In genomic region chr1:85328713-85329376, GRCh38 we compare ENCODE assay signal across 9 cellular contexts. TPM values are rescaled to one million over a fixed set of nuclear protein-coding genes. Genes with fewer than 3 reads are reported as not detected.
A peak's percentile ranks its signal among the peaks of the same experiment; 100 is the strongest.
DNase-seq lines count a peak whose midpoint lies in the region; ATAC-seq and TF ChIP-seq lines count a peak whose summit lies in the region.
"Had no signal": no experiment of that assay in that cellular context is flagged by ENCODE, and none has a peak within 500 bp of the region (broad histone marks: within the 10 kb centered on the region; RNA-seq: fewer than 3 reads in every experiment).

No MANE protein-coding gene starts in this region.

- H4K20me1 ChIP-seq in PC-3 (ENCODE audit: low read length): no peaks in the 10 kb centered on the region

- no peak overlapping the region for H2AFZ ChIP-seq in PC-3 (ENCODE audit: low read length)

- TF ChIP-seq CTCF in PC-3 (conservative IDR thresholded peaks at IDR 0.05; ENCODE audit: low read depth, low read length) (no peak), neural crest cell (conservative IDR thresholded peaks at IDR 0.05) (no peak)

- H3K4me3 ChIP-seq in PC-3 (ENCODE audit: low read length): no peak overlapping the region

- peak overlapping the region; percentile 90 for H3K27ac ChIP-seq in PC-3 (ENCODE audit: low read length)

- H3K9me2 ChIP-seq in PC-3 (replicated peaks; ENCODE audit: low read length): no peaks in the 10 kb centered on the region

- peak overlapping the region; percentile 24 for H3K27ac Mint-ChIP-seq in neural crest cell (ENCODE audit: unreplicated experiment)
- no peak overlapping the region for H3K27ac Mint-ChIP-seq in stimulated activated naive CD8-positive, alpha-beta T cell treated with anti-CD3 and anti-CD28 coated beads, Interleukin-15, amount 100 ng/mL, for 72 hours

- DNase-seq in AG20443 (ENCODE audit: low spot score) (peak; percentile 85), PC-3 (peak; percentile 99), fibroblast of gingiva (ENCODE audit: low read depth) (peak; percentile 85), neural crest cell (ENCODE audit: low read depth, low spot score) (no peak), NCI-H1436 (lab: John Stamatoyannopoulos, UW) (no peak), NCI-H2171 (lab: John Stamatoyannopoulos, UW) (no peak)
- no peak for DNase-seq in stimulated activated naive CD8-positive, alpha-beta T cell treated with anti-CD3 and anti-CD28 coated beads, Interleukin-15, amount 100 ng/mL, for 72 hours
- DNase-seq: NCI-H1694 had no signal

- H3K36me3 ChIP-seq in PC-3 (ENCODE audit: low read depth, low read length): peaks cover 9% of the 10 kb centered on the region

- peaks cover 59% of the 10 kb centered on the region for H3K79me2 ChIP-seq in PC-3 (ENCODE audit: low read length)

- peaks cover 7% of the 10 kb centered on the region for H3F3A ChIP-seq in PC-3 (ENCODE audit: low read length, unreplicated experiment)

- CTCF ChIA-PET in PC-3 (lab: Charles Lee): no interaction called here

- H3K27me3 ChIP-seq in PC-3 (ENCODE audit: low read length): no peaks in the 10 kb centered on the region

- no peaks in the 10 kb centered on the region for H3K27me3 Mint-ChIP-seq in neural crest cell (ENCODE audit: low read depth)
- H3K27me3 Mint-ChIP-seq in stimulated activated naive CD8-positive, alpha-beta T cell treated with anti-CD3 and anti-CD28 coated beads, Interleukin-15, amount 100 ng/mL, for 72 hours: peaks cover 16% of the 10 kb centered on the region

- peaks cover 8% of the 10 kb centered on the region for H3K4me1 Mint-ChIP-seq in neural crest cell
- H3K4me1 Mint-ChIP-seq in stimulated activated naive CD8-positive, alpha-beta T cell treated with anti-CD3 and anti-CD28 coated beads, Interleukin-15, amount 100 ng/mL, for 72 hours: no peaks in the 10 kb centered on the region

- peaks cover 4% of the 10 kb centered on the region for H3K36me3 Mint-ChIP-seq in neural crest cell (ENCODE audit: low read depth)

- H3K4me2 ChIP-seq in PC-3 (ENCODE audit: low read length): peak overlapping the region; percentile 52

- peaks cover 7% of the 10 kb centered on the region for H3K9me3 Mint-ChIP-seq in neural crest cell
- peaks cover 12 to 20% of the 10 kb centered on the region in 2 donors for H3K9me3 Mint-ChIP-seq in stimulated activated naive CD8-positive, alpha-beta T cell treated with anti-CD3 and anti-CD28 coated beads, Interleukin-15, amount 100 ng/mL, for 72 hours

- peaks cover 61% of the 10 kb centered on the region for H3K4me1 ChIP-seq in PC-3 (ENCODE audit: insufficient read depth, low read length)

- peak overlapping the region; percentile 54 for H3K9ac ChIP-seq in PC-3 (ENCODE audit: low read length)

- intact Hi-C loops in PC-3 (cut with micrococcal nuclease): loop anchor here (1.0 to 5.0 kb wide), 5 partner anchors 14 to 253 kb away; partner anchors contain the start of gene CCN1

- POLR2A ChIA-PET in PC-3 (lab: Charles Lee; ENCODE audit: unreplicated experiment): interaction anchor here (0.6 kb wide), 2 partner anchors 135 to 283 kb away, joined by 4 to 5 read pairs; no protein-coding TSS in a partner anchor

- H3K4me3 Mint-ChIP-seq in neural crest cell: no peak overlapping the region
- H3K4me3 Mint-ChIP-seq in stimulated activated naive CD8-positive, alpha-beta T cell treated with anti-CD3 and anti-CD28 coated beads, Interleukin-15, amount 100 ng/mL, for 72 hours: no peak overlapping the region

- no TSS peak for BruUV-seq in PC-3 (replicated peaks; lab: Mats Ljungman, UMichigan)

- peaks cover 7% of the 10 kb centered on the region; the same call in 1 of the 2 replicates for H3K9me3 ChIP-seq in PC-3 (ENCODE audit: low read length)

- peak; percentile 90 for ATAC-seq in PC-3
- ATAC-seq in stimulated activated naive CD8-positive, alpha-beta T cell treated with anti-CD3 and anti-CD28 coated beads, Interleukin-15, amount 100 ng/mL, for 72 hours: no peak
- ATAC-seq in GM18520 (IDR thresholded peaks at IDR 0.05; ENCODE audit: unreplicated experiment): no peak

RNA-seq across cellular contexts. Expression of gene BCL10, which starts 52.4 kb away (rescaled TPM):
- total RNA-seq in PC-3 (2014; rRNA removed) (28.1 and 29.9 TPM in 2 replicates), neural crest cell (18.5 and 22.8 TPM in 2 replicates)

Comparison
In these comparisons a context has a peak if more than half of its experiments do, and no peak if none do; other contexts are left out.
1. DNase-seq: peak in AG20443 (single experiment), PC-3 (single experiment) and fibroblast of gingiva (single experiment); none in neural crest cell (single experiment), stimulated activated naive CD8-positive, alpha-beta T cell treated with anti-CD3 and anti-CD28 coated beads, Interleukin-15, amount 100 ng/mL, for 72 hours (0 of 2), NCI-H1436 (single experiment) and NCI-H2171 (single experiment).